In the genomic region with DNA sequence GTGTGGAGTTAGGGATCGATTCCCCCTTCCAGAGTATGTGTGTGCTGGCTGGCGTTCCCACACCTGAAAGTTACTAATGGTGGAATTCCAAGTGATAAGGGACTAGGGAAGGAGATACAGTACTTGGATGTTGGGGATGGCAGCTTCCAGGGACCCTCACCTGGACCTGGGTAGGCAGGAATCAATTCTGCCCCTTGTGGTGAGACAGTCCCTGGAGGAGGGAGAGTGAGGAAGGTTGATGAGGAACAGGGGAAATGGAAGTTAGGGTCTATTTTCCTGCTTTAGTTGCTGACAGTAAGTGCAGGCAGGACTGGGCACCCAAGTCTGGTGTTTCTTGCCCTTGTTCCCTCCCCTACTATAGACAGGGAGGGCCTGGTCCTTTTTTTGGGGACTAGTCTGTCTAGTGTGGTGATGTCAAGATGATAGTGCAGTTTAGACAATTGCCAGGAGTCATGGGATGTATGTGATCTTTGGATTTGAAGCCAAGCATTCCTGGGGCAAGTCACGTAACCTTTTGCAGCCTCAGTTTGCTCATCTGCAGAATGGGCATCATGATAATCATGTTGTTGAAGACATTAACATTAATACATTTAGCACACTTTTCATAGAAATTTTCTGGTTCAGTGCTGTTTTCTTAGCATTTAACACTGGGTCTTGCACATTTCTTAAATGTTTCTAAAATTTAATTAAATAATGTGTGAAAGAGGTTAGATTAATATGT, we compare ENCODE assay signal across 1 cellular context.
TF ChIP-seq lines count a peak whose summit lies in the region.

No MANE protein-coding gene starts in this region.

TF ChIP-seq in HepG2, 621 proteins besides CTCF, POLR2A, EP300 and RAD21:
- TF ChIP-seq ZNF713 (CRISPR knock-in tag; IDR thresholded peaks at IDR 0.05): no peak
- TF ChIP-seq ZNF629 (CRISPR knock-in tag; conservative IDR thresholded peaks at IDR 0.05): peak; percentile 91
- TF ChIP-seq ZNF263 (CRISPR knock-in tag; IDR thresholded peaks at IDR 0.05): peak; percentile 80
